Comparison of ENCODE assay signal across 18 cellular contexts in genomic region chr5:100854594-100854993, GRCh38. TPM values are rescaled to one million over a fixed set of nuclear protein-coding genes. Genes with fewer than 3 reads are reported as not detected.
A peak's percentile ranks its signal among the peaks of the same experiment; 100 is the strongest.
DNase-seq lines count a peak whose midpoint lies in the region; ATAC-seq and TF ChIP-seq lines count a peak whose summit lies in the region.
"Had no signal": no experiment of that assay in that cellular context is flagged by ENCODE, and none has a peak within 500 bp of the region (broad histone marks: within the 10 kb centered on the region; RNA-seq: fewer than 3 reads in every experiment).

No MANE protein-coding gene starts in this region.

- no peaks in the 10 kb centered on the region for H3K9me3 Mint-ChIP-seq in T-helper 2 cell treated with Interferon-gamma antibody and Interleukin-4, amounts not matched to agents 5 μg/mL and 100 μg/mL, for 36 hours
- no peaks in the 10 kb centered on the region for H3K9me3 Mint-ChIP-seq in CD4-positive, alpha-beta memory T cell
- no peaks in the 10 kb centered on the region for H3K9me3 Mint-ChIP-seq in activated CD4-positive, alpha-beta memory T cell treated with anti-CD3 and anti-CD28 coated beads for 36 hours
- no peaks in the 10 kb centered on the region for H3K9me3 Mint-ChIP-seq in endodermal cell
- H3K9me3 Mint-ChIP-seq: GM23338 had no signal

- POLR2A ChIA-PET in CD4-positive, alpha-beta memory T cell (lab: Charles Lee; ENCODE audit: partially characterized antibody), result interaction anchor here (4.8 kb wide), 1 partner anchor 48 kb away, joined by 45 read pairs; the partner anchor contains the start of gene ST8SIA4
- POLR2A ChIA-PET in activated CD4-positive, alpha-beta memory T cell treated with anti-CD3 and anti-CD28 coated beads for 36 hours (lab: Charles Lee), result interaction anchor here (10.3 kb wide), 1 partner anchor 48 kb away, joined by 96 read pairs; the partner anchor contains the start of gene ST8SIA4

- no peak overlapping the region for H3K27ac ChIP-seq in CD4-positive, alpha-beta memory T cell (ENCODE audit: low read depth, low read length)
- H3K27ac ChIP-seq in right lobe of liver (no peak overlapping the region), endodermal cell (ENCODE audit: low read depth, low read length) (no peak overlapping the region)
- H3K27ac ChIP-seq: epithelial cell of prostate, SJCRH30, upper lobe of right lung had no signal

- H3K4me1 Mint-ChIP-seq in T-helper 2 cell treated with Interferon-gamma antibody and Interleukin-4, amounts not matched to agents 5 μg/mL and 100 μg/mL, for 36 hours (ENCODE audit: low read depth), result peaks cover 52% of the 10 kb centered on the region
- H3K4me1 Mint-ChIP-seq in CD4-positive, alpha-beta memory T cell, result peaks cover 35 to 53% (median 40%) of the 10 kb centered on the region in 4 donors
- H3K4me1 Mint-ChIP-seq in activated CD4-positive, alpha-beta memory T cell treated with anti-CD3 and anti-CD28 coated beads for 36 hours (ENCODE audit: low read depth), result peaks cover 49% of the 10 kb centered on the region
- H3K4me1 Mint-ChIP-seq in endodermal cell, result no peaks in the 10 kb centered on the region
- H3K4me1 Mint-ChIP-seq: GM23338 had no signal

- intact Hi-C loops in CD4-positive, alpha-beta memory T cell (cut with micrococcal nuclease), result no loop called here
- intact Hi-C loops in activated CD4-positive, alpha-beta memory T cell treated with anti-CD3 and anti-CD28 coated beads for 36 hours (cut with micrococcal nuclease), result no loop called here
- intact Hi-C loops in right lobe of liver (cut with DNase I), result no loop called here

- no peak for TF ChIP-seq CTCF in right lobe of liver (IDR thresholded peaks at IDR 0.05)
- TF ChIP-seq CTCF in endodermal cell (conservative IDR thresholded peaks at IDR 0.05), result no peak

- no peaks in the 10 kb centered on the region for H3K9me3 ChIP-seq in CD4-positive, alpha-beta memory T cell (ENCODE audit: control insufficient read depth in 1 of 2, low read length in 2 of 2)
- H3K9me3 ChIP-seq in right lobe of liver (no peaks in the 10 kb centered on the region), endodermal cell (ENCODE audit: control insufficient read depth, low read length) (no peaks in the 10 kb centered on the region)
- H3K9me3 ChIP-seq: SJCRH30, upper lobe of right lung had no signal

- ATAC-seq in right lobe of liver (peak; percentile 43 to 75 (median 59)), GM21390 (IDR thresholded peaks at IDR 0.05; ENCODE audit: unreplicated experiment) (no peak)
- ATAC-seq: GM23338, upper lobe of right lung had no signal

- no peaks in the 10 kb centered on the region for H3K36me3 ChIP-seq in CD4-positive, alpha-beta memory T cell (ENCODE audit: insufficient read depth, low read length)
- H3K36me3 ChIP-seq in right lobe of liver, result no peaks in the 10 kb centered on the region
- peaks cover 57% of the 10 kb centered on the region for H3K36me3 ChIP-seq in endodermal cell (ENCODE audit: control insufficient read depth, insufficient read depth, low read length)
- H3K36me3 ChIP-seq: SJCRH30, upper lobe of right lung had no signal

- no peaks in the 10 kb centered on the region for H3K27me3 ChIP-seq in CD4-positive, alpha-beta memory T cell (ENCODE audit: insufficient read depth, low read length)
- no peaks in the 10 kb centered on the region for H3K27me3 ChIP-seq in right lobe of liver
- no peaks in the 10 kb centered on the region for H3K27me3 ChIP-seq in endodermal cell (ENCODE audit: control insufficient read depth, insufficient read depth, low read length, poor library complexity, severe bottlenecking)
- H3K27me3 ChIP-seq: SJCRH30, upper lobe of right lung had no signal

- peak overlapping the region; percentile 84 for H3K27ac Mint-ChIP-seq in T-helper 2 cell treated with Interferon-gamma antibody and Interleukin-4, amounts not matched to agents 5 μg/mL and 100 μg/mL, for 36 hours
- peak overlapping the region in 5 of 7 donors; percentile 18 to 68 (median 41) for H3K27ac Mint-ChIP-seq in CD4-positive, alpha-beta memory T cell
- H3K27ac Mint-ChIP-seq in activated CD4-positive, alpha-beta memory T cell treated with anti-CD3 and anti-CD28 coated beads for 36 hours, result peak overlapping the region; percentile 74
- no peak overlapping the region for H3K27ac Mint-ChIP-seq in endodermal cell
- H3K27ac Mint-ChIP-seq: GM23338 had no signal

- TF ChIP-seq POLR2A in right lobe of liver (IDR thresholded peaks at IDR 0.05), result no peak

- no peak overlapping the region for H3K4me3 ChIP-seq in CD4-positive, alpha-beta memory T cell (ENCODE audit: low read length in 2 of 2)
- H3K4me3 ChIP-seq in right lobe of liver, result no peak overlapping the region
- no peak overlapping the region for H3K4me3 ChIP-seq in endodermal cell (ENCODE audit: low read length)
- H3K4me3 ChIP-seq: GM23338, SJCRH30, skin epidermis, upper lobe of right lung had no signal

- DNase-seq in T-helper 2 cell treated with Interferon-gamma antibody and Interleukin-4, amounts not matched to agents 5 μg/mL and 100 μg/mL, for 36 hours (ENCODE audit: low spot score), result no peak
- DNase-seq in T-helper 2 cell, result no peak
- DNase-seq in CD4-positive, alpha-beta memory T cell, result no peak
- no peak for DNase-seq in activated CD4-positive, alpha-beta memory T cell treated with anti-CD3 and anti-CD28 coated beads for 36 hours
- no peak for DNase-seq in right lobe of liver
- no peak for DNase-seq in RKO (ENCODE audit: low spot score)
- no peak for DNase-seq in endodermal cell
- DNase-seq: 8988T; anterior cingulate cortex; midbrain; NCI-H1694; SJCRH30; stimulated activated naive CD4-positive, alpha-beta T cell; upper lobe of right lung had no signal

- peaks cover 39% of the 10 kb centered on the region for H3K36me3 Mint-ChIP-seq in T-helper 2 cell treated with Interferon-gamma antibody and Interleukin-4, amounts not matched to agents 5 μg/mL and 100 μg/mL, for 36 hours (ENCODE audit: low read depth)
- peaks cover 16 to 32% of the 10 kb centered on the region in 2 donors for H3K36me3 Mint-ChIP-seq in CD4-positive, alpha-beta memory T cell
- H3K36me3 Mint-ChIP-seq in activated CD4-positive, alpha-beta memory T cell treated with anti-CD3 and anti-CD28 coated beads for 36 hours, result peaks cover 34% of the 10 kb centered on the region
- peaks cover 24% of the 10 kb centered on the region for H3K36me3 Mint-ChIP-seq in endodermal cell (ENCODE audit: low read depth)

- H3K27me3 Mint-ChIP-seq in T-helper 2 cell treated with Interferon-gamma antibody and Interleukin-4, amounts not matched to agents 5 μg/mL and 100 μg/mL, for 36 hours (ENCODE audit: low read depth), result no peaks in the 10 kb centered on the region
- H3K27me3 Mint-ChIP-seq in CD4-positive, alpha-beta memory T cell, result no peaks in the 10 kb centered on the region
- no peaks in the 10 kb centered on the region for H3K27me3 Mint-ChIP-seq in activated CD4-positive, alpha-beta memory T cell treated with anti-CD3 and anti-CD28 coated beads for 36 hours
- H3K27me3 Mint-ChIP-seq in endodermal cell (ENCODE audit: insufficient read depth), result no peaks in the 10 kb centered on the region

- no peak overlapping the region for H3K9ac ChIP-seq in endodermal cell (ENCODE audit: extremely low read depth, low read length, poor library complexity, severe bottlenecking)

- peak overlapping the region; percentile 74 for H3K4me3 Mint-ChIP-seq in T-helper 2 cell treated with Interferon-gamma antibody and Interleukin-4, amounts not matched to agents 5 μg/mL and 100 μg/mL, for 36 hours
- peak overlapping the region in 3 of 8 donors; percentile 13 to 33 (median 26) for H3K4me3 Mint-ChIP-seq in CD4-positive, alpha-beta memory T cell
- H3K4me3 Mint-ChIP-seq in activated CD4-positive, alpha-beta memory T cell treated with anti-CD3 and anti-CD28 coated beads for 36 hours, result no peak overlapping the region
- no peak overlapping the region for H3K4me3 Mint-ChIP-seq in endodermal cell
- H3K4me3 Mint-ChIP-seq: GM23338 had no signal

- CTCF ChIA-PET in CD4-positive, alpha-beta memory T cell (lab: Charles Lee; ENCODE audit: partially characterized antibody), result interaction anchor here (1.0 kb wide), 1 partner anchor 46 kb away, joined by 5 read pairs; no protein-coding TSS in a partner anchor
- CTCF ChIA-PET in activated CD4-positive, alpha-beta memory T cell treated with anti-CD3 and anti-CD28 coated beads for 36 hours (lab: Charles Lee), result no interaction called here

- H3K4me1 ChIP-seq in CD4-positive, alpha-beta memory T cell (ENCODE audit: insufficient read depth, low read length), result peaks cover 63% of the 10 kb centered on the region
- H3K4me1 ChIP-seq in right lobe of liver, result no peaks in the 10 kb centered on the region
- H3K4me1 ChIP-seq in endodermal cell (ENCODE audit: control insufficient read depth, insufficient read depth, low read length), result no peaks in the 10 kb centered on the region
- H3K4me1 ChIP-seq: SJCRH30, upper lobe of right lung had no signal

RNA-seq across cellular contexts. Expression of gene ST8SIA4, which starts 48.5 kb away (rescaled TPM):
- 10 to 100 TPM; 27.7 to 28.7 TPM for total RNA-seq in CD4-positive, alpha-beta memory T cell
- polyA plus RNA-seq in CD4-positive, alpha-beta memory T cell, result 10 to 100 TPM; 10.7 to 14.3 TPM
- 10 to 100 TPM; 32.8 to 35.1 TPM for total RNA-seq in activated CD4-positive, alpha-beta memory T cell treated with anti-CD3 and anti-CD28 coated beads for 36 hours
- 1 to 10 TPM; 1.2 to 6.7 (median 1.7) TPM for total RNA-seq in right lobe of liver
- total RNA-seq in endodermal cell, result 10 to 100 TPM; 25.2 to 47.0 TPM
- polyA plus RNA-seq in endodermal cell (2013, experiment 1 of 2), result 11.6 TPM
- 16.9 TPM for polyA plus RNA-seq in endodermal cell (2013, experiment 2 of 2)
